ENCODE assay signal across 10 cellular contexts in genomic region chr1:232508161-232508661, GRCh38.
DNase-seq lines count a peak whose midpoint lies in the region; ATAC-seq and TF ChIP-seq lines count a peak whose summit lies in the region.
"Had no signal": no experiment of that assay in that cellular context is flagged by ENCODE, and none has a peak within 500 bp of the region (broad histone marks: within the 10 kb centered on the region; RNA-seq: fewer than 3 reads in every experiment).

No MANE protein-coding gene starts in this region.

- no peak for ATAC-seq in HG02759 (IDR thresholded peaks at IDR 0.05; ENCODE audit: unreplicated experiment)
- ATAC-seq: stimulated activated naive CD8-positive, alpha-beta T cell treated with anti-CD3 and anti-CD28 coated beads, Interleukin-15, amount 100 ng/mL, for 72 hours had no signal

- peak overlapping the region in 3 of 5 experiments; percentile 58 to 69 (median 68) for H3K4me3 Mint-ChIP-seq in brain
- H3K4me3 Mint-ChIP-seq: stimulated activated naive CD8-positive, alpha-beta T cell treated with anti-CD3 and anti-CD28 coated beads, Interleukin-15, amount 100 ng/mL, for 72 hours had no signal

- no peaks in the 10 kb centered on the region for H3K27me3 Mint-ChIP-seq in brain

- peak; percentile 59 for DNase-seq in kidney glomerular epithelial cell (lab: John Stamatoyannopoulos, UW)
- DNase-seq in NCI-H1105 (lab: John Stamatoyannopoulos, UW), result no peak
- no peak for DNase-seq in LoVo (ENCODE audit: low spot score)
- DNase-seq in KG1 (lab: John Stamatoyannopoulos, UW), result no peak
- DNase-seq: NCI-H510A treated with DMSO at 0.1 percent for 48 hours; stimulated activated naive CD8-positive, alpha-beta T cell treated with anti-CD3 and anti-CD28 coated beads, Interleukin-15, amount 100 ng/mL, for 72 hours had no signal

- H3K4me1 Mint-ChIP-seq in brain, result peaks cover 90% of the 10 kb centered on the region

- no peak overlapping the region for H3K27ac ChIP-seq in 22Rv1

- TF ChIP-seq RAD21 in Ishikawa (IDR thresholded peaks at IDR 0.05; ENCODE audit: low read depth), result peak; percentile 15; the same call in 1 of the 2 replicates

- peak overlapping the region in 4 of 5 experiments; percentile 59 to 96 (median 76) for H3K27ac Mint-ChIP-seq in brain

- H3K36me3 Mint-ChIP-seq in brain, result peaks cover 17% of the 10 kb centered on the region

- peaks cover 0 to 3% (median 0%) of the 10 kb centered on the region in 5 experiments for H3K9me3 Mint-ChIP-seq in brain
- H3K9me3 Mint-ChIP-seq: stimulated activated naive CD8-positive, alpha-beta T cell treated with anti-CD3 and anti-CD28 coated beads, Interleukin-15, amount 100 ng/mL, for 72 hours had no signal

- TF ChIP-seq EP300 in Ishikawa (IDR thresholded peaks at IDR 0.05; ENCODE audit: borderline replicate concordance), result no peak

- TF ChIP-seq CTCF in 22Rv1 (IDR thresholded peaks at IDR 0.05) (0 out of 2 replicates have a peak, but pooled peaks have one; percentile 11), brain (conservative IDR thresholded peaks at IDR 0.05) (peak in 1 of 2 experiments; percentile 32)

TF ChIP-seq in Ishikawa, 13 proteins besides CTCF, POLR2A, EP300 and RAD21:
- no peak for TF ChIP-seq TAF1 (IDR thresholded peaks at IDR 0.05; ENCODE audit: low read depth)
- no peak for TF ChIP-seq TCF12 (IDR thresholded peaks at IDR 0.05; ENCODE audit: low read depth)
- no peak for TF ChIP-seq ZBTB7A (IDR thresholded peaks at IDR 0.05; ENCODE audit: low read depth)
- TF ChIP-seq NFIC (IDR thresholded peaks at IDR 0.05), result no peak
